ENCODE assay signal across 8 cellular contexts in genomic region chr19:10402441-10403038, GRCh38. TPM values are rescaled to one million over a fixed set of nuclear protein-coding genes. Genes with fewer than 3 reads are reported as not detected.
A peak's percentile ranks its signal among the peaks of the same experiment; 100 is the strongest.
DNase-seq lines count a peak whose midpoint lies in the region; ATAC-seq and TF ChIP-seq lines count a peak whose summit lies in the region.

No MANE protein-coding gene starts in this region.

- no peak for DNase-seq in HFF-Myc (ENCODE audit: extremely low read depth, low read depth)
- DNase-seq in stimulated activated naive CD8-positive, alpha-beta T cell treated with anti-CD3 and anti-CD28 coated beads, Interleukin-15, amount 100 ng/mL, for 72 hours: no peak
- no peak for DNase-seq in NCI-H187 treated with DMSO at 0.1 percent for 48 hours (lab: John Stamatoyannopoulos, UW)
- no peak for DNase-seq in H4 (ENCODE audit: low spot score)
- no peak for DNase-seq in GM20000 (ENCODE audit: low spot score)

- no peaks in the 10 kb centered on the region for H3K9me3 ChIP-seq in iPS-15b (ENCODE audit: control insufficient read depth, insufficient read depth, low read length)

- H3K4me3 ChIP-seq in ACC112 (ENCODE audit: low read depth, low read length) (peak overlapping the region; percentile 91), HFF-Myc (replicated peaks; ENCODE audit: low read depth, low read length) (peak overlapping the region; percentile 100), iPS-15b (ENCODE audit: low read depth, low read length) (peak overlapping the region; percentile 97)

- H3K36me3 ChIP-seq in ACC112 (ENCODE audit: insufficient read depth, low read length) (no peaks in the 10 kb centered on the region), iPS-15b (ENCODE audit: control insufficient read depth, insufficient read depth, low read length) (peaks cover 3% of the 10 kb centered on the region)

- peak overlapping the region; percentile 92 for H3K27ac Mint-ChIP-seq in activated naive CD8-positive, alpha-beta T cell
- H3K27ac Mint-ChIP-seq in stimulated activated naive CD8-positive, alpha-beta T cell treated with anti-CD3 and anti-CD28 coated beads, Interleukin-15, amount 100 ng/mL, for 72 hours: peak overlapping the region; percentile 96 to 98

- no peaks in the 10 kb centered on the region for H3K9me3 Mint-ChIP-seq in activated naive CD8-positive, alpha-beta T cell (ENCODE audit: low read depth)
- no peaks in the 10 kb centered on the region for H3K9me3 Mint-ChIP-seq in stimulated activated naive CD8-positive, alpha-beta T cell treated with anti-CD3 and anti-CD28 coated beads, Interleukin-15, amount 100 ng/mL, for 72 hours

- no peak for ATAC-seq in stimulated activated naive CD8-positive, alpha-beta T cell treated with anti-CD3 and anti-CD28 coated beads, Interleukin-15, amount 100 ng/mL, for 72 hours

- H3K27me3 ChIP-seq in ACC112 (ENCODE audit: insufficient read depth, low read length): no peaks in the 10 kb centered on the region
- peaks cover 22% of the 10 kb centered on the region for H3K27me3 ChIP-seq in iPS-15b (ENCODE audit: control insufficient read depth, insufficient read depth, low read length)

- H3K27ac ChIP-seq in ACC112 (ENCODE audit: low read depth, low read length): peak overlapping the region; percentile 80

- no peak for TF ChIP-seq CTCF in HFF-Myc (IDR thresholded peaks at IDR 0.05; ENCODE audit: low read depth, low read length, missing control alignments)
- TF ChIP-seq CTCF in GM20000 (IDR thresholded peaks at IDR 0.05; ENCODE audit: extremely low read depth, missing control alignments): no peak

- H3K36me3 Mint-ChIP-seq in activated naive CD8-positive, alpha-beta T cell: peaks cover 4% of the 10 kb centered on the region

- H3K9ac ChIP-seq in iPS-15b (ENCODE audit: low read depth, low read length): peak overlapping the region; percentile 92

- peak overlapping the region; percentile 40 for H2AFZ ChIP-seq in ACC112 (ENCODE audit: low read length, unreplicated experiment)

- H3K27me3 Mint-ChIP-seq in activated naive CD8-positive, alpha-beta T cell: no peaks in the 10 kb centered on the region
- no peaks in the 10 kb centered on the region for H3K27me3 Mint-ChIP-seq in stimulated activated naive CD8-positive, alpha-beta T cell treated with anti-CD3 and anti-CD28 coated beads, Interleukin-15, amount 100 ng/mL, for 72 hours

- H3K79me2 ChIP-seq in ACC112 (ENCODE audit: control insufficient read depth, insufficient read depth, low read length, unreplicated experiment): peaks cover 55% of the 10 kb centered on the region

- peaks cover 63% of the 10 kb centered on the region for H3K4me1 Mint-ChIP-seq in activated naive CD8-positive, alpha-beta T cell (ENCODE audit: low read depth)
- peaks cover 79% of the 10 kb centered on the region for H3K4me1 Mint-ChIP-seq in stimulated activated naive CD8-positive, alpha-beta T cell treated with anti-CD3 and anti-CD28 coated beads, Interleukin-15, amount 100 ng/mL, for 72 hours

- peaks cover 12% of the 10 kb centered on the region for H3K4me1 ChIP-seq in ACC112 (ENCODE audit: control insufficient read depth, insufficient read depth, low read length, unreplicated experiment)
- peaks cover 2% of the 10 kb centered on the region for H3K4me1 ChIP-seq in iPS-15b (ENCODE audit: control insufficient read depth, insufficient read depth, low read length)

- H3K4me3 Mint-ChIP-seq in activated naive CD8-positive, alpha-beta T cell: peak overlapping the region; percentile 99
- H3K4me3 Mint-ChIP-seq in stimulated activated naive CD8-positive, alpha-beta T cell treated with anti-CD3 and anti-CD28 coated beads, Interleukin-15, amount 100 ng/mL, for 72 hours: peak overlapping the region; percentile 87 to 91

RNA-seq across cellular contexts. Expression of gene CDC37, which starts 0.8 kb away (rescaled TPM):
- total RNA-seq in H4 (2014; rRNA removed; shearing (Covaris generic)): 105 and 132 TPM in 2 replicates

RNA-seq across cellular contexts. Expression of gene PDE4A, which starts 17.8 kb away (rescaled TPM):
- 1.0 and 1.1 TPM in 2 replicates for total RNA-seq in H4 (2014; rRNA removed; shearing (Covaris generic))

RNA-seq across cellular contexts. Expression of gene TYK2, which starts 22.2 kb away (rescaled TPM):
- 28.2 and 37.1 TPM in 2 replicates for total RNA-seq in H4 (2014; rRNA removed; shearing (Covaris generic))
